In the genomic region with DNA sequence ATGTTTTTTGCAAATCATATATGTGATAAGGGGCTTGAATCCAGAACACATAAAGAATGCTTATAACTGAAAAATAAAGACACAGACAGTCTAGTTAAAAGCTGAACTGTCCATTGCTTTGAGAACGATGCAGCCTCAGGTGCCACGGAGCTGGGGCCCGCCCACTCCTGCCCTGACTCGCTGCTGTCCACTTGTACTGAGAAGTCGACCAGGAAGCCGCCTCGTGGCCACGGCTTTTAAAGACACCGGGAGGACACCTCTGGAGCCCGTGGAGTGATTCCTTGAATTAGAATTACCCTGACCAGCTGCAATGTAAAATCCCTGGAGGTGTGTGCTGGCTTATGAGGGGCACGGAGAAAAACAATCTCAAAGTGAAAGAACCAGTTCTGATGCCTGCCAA, we compare ENCODE assay signal across 20 cellular contexts.
"Had no signal": no experiment of that assay in that cellular context is flagged by ENCODE, and none has a peak within 500 bp of the region (broad histone marks: within the 10 kb centered on the region; RNA-seq: fewer than 3 reads in every experiment).

No MANE protein-coding gene starts in this region.

- DNase-seq: activated CD4-positive, alpha-beta T cell treated with anti-CD3 and anti-CD28 coated beads for 36 hours; activated CD8-positive, alpha-beta memory T cell treated with anti-CD3 and anti-CD28 coated beads, Interleukin-2, amount 50 U/mL, for 48 hours; activated CD8-positive, alpha-beta T cell treated with anti-CD3 and anti-CD28 coated beads for 36 hours; activated naive CD4-positive, alpha-beta T cell treated with Interleukin-2 at 50 U/mL for 16 hours; activated naive CD8-positive, alpha-beta T cell treated with anti-CD3 and anti-CD28 coated beads, Interleukin-2, amount 50 U/mL, for 24 hours; foreskin melanocyte; heart left ventricle; kidney; left ventricle myocardium superior; mesendoderm; occipital lobe; psoas muscle; spleen; stimulated activated CD4-positive, alpha-beta T cell treated with anti-CD3 and anti-CD28 coated beads, Interleukin-1b, Interleukin-23, amount 100 ng/mL, for 48 hours; stimulated activated naive CD4-positive, alpha-beta T cell; T1000; WERI-Rb-1 had no signal

- H3K4me3 ChIP-seq: ascending aorta, cardiac muscle cell, heart left ventricle, psoas muscle, spleen had no signal

- H3K27ac ChIP-seq: ascending aorta, cardiac muscle cell, heart left ventricle, psoas muscle, spleen, WERI-Rb-1 had no signal

- ATAC-seq: activated CD4-positive, alpha-beta T cell treated with anti-CD3 and anti-CD28 coated beads for 36 hours; activated CD8-positive, alpha-beta T cell treated with anti-CD3 and anti-CD28 coated beads for 36 hours; activated naive CD8-positive, alpha-beta T cell treated with anti-CD3 and anti-CD28 coated beads, Interleukin-2, amount 50 U/mL, for 24 hours; heart left ventricle; left ventricle myocardium superior; psoas muscle; sciatic nerve had no signal
